14 cellular contexts compared by ENCODE assay signal in genomic region chr15:83435782-83436181, GRCh38. TPM values are rescaled to one million over a fixed set of nuclear protein-coding genes. Genes with fewer than 3 reads are reported as not detected.
DNase-seq lines count a peak whose midpoint lies in the region; ATAC-seq, FAIRE-seq and TF ChIP-seq lines count a peak whose summit lies in the region.
"Had no signal": no experiment of that assay in that cellular context is flagged by ENCODE, and none has a peak within 500 bp of the region (broad histone marks: within the 10 kb centered on the region; RNA-seq: fewer than 3 reads in every experiment).

No MANE protein-coding gene starts in this region.

- WGBS in HepG2 (ENCODE audit: low lambda C conversion rate), result 8% methylated on average over 6 of the region's 8 CpGs
- WGBS in right lobe of liver (ENCODE audit: insufficient coverage, low coverage, low lambda C conversion rate, missing lambda C conversion rate), result 29% methylated on average over 8 of the region's 8 CpGs

- H4K20me1 ChIP-seq in HepG2 (ENCODE audit: insufficient read depth, low read length) (no peaks in the 10 kb centered on the region), PC-3 (ENCODE audit: low read length) (no peaks in the 10 kb centered on the region)

- H3K4me3 ChIP-seq in HepG2 (replicated peaks in 1 of 3; ENCODE audit: insufficient read depth in 1 of 3, low read depth in 2 of 3, low read length in 3 of 3) (no peak overlapping the region), right lobe of liver (no peak overlapping the region), PC-3 (ENCODE audit: low read length) (no peak overlapping the region), left lung (no peak overlapping the region)
- H3K4me3 ChIP-seq: PC-9 had no signal

- no peak overlapping the region for H3K27ac ChIP-seq in HepG2 (ENCODE audit: extremely low read length, insufficient read depth, low read length)
- no peak overlapping the region for H3K27ac ChIP-seq in right lobe of liver
- peak overlapping the region; percentile 13; the same call in 1 of the 2 replicates for H3K27ac ChIP-seq in PC-3 (ENCODE audit: low read length)
- no peak overlapping the region for H3K27ac ChIP-seq in left lung
- H3K27ac ChIP-seq: PC-9, RWPE1 had no signal

- no peak for ATAC-seq in HepG2
- ATAC-seq in right lobe of liver, result no peak
- no peak for ATAC-seq in PC-3
- no peak for ATAC-seq in left lung
- no peak for ATAC-seq in HG02623 (IDR thresholded peaks at IDR 0.05; ENCODE audit: unreplicated experiment)
- ATAC-seq: CD8-positive, alpha-beta T cell had no signal

- H3K27me3 ChIP-seq in HepG2 (ENCODE audit: control insufficient read depth in 1 of 2, insufficient read depth in 2 of 2, low read length in 2 of 2) (peaks cover 1 to 12% of the 10 kb centered on the region in 2 experiments; a peak in 1 of 5 replicates), right lobe of liver (no peaks in the 10 kb centered on the region), PC-3 (ENCODE audit: low read length) (no peaks in the 10 kb centered on the region), left lung (peaks cover 0 to 28% of the 10 kb centered on the region in 2 donors)

- TF ChIP-seq CTCF in HepG2 (CRISPR knock-in tag; IDR thresholded peaks at IDR 0.05) (no peak), right lobe of liver (IDR thresholded peaks at IDR 0.05) (no peak), PC-3 (conservative IDR thresholded peaks at IDR 0.05; ENCODE audit: low read depth, low read length) (no peak), left lung (IDR thresholded peaks at IDR 0.05) (no peak)

- no peak for TF ChIP-seq RAD21 in HepG2 (CRISPR knock-in tag; IDR thresholded peaks at IDR 0.05)

- DNase-seq in HepG2 (ENCODE audit: low spot score) (no peak), right lobe of liver (no peak), PC-3 (peak; percentile 24), glomerular visceral epithelial cell (ENCODE audit: extremely low spot score) (peak; percentile 24), left lung (no peak), NOMO-1 treated with dmso at 0.1 percent for 144 hours (lab: John Stamatoyannopoulos, UW; ENCODE audit: unreplicated experiment) (no peak)
- DNase-seq: CD8-positive, alpha-beta T cell; KG1; PC-9; SIG-M5 had no signal

- H3K4me2 ChIP-seq in HepG2 (ENCODE audit: low read depth, low read length) (no peak overlapping the region), PC-3 (ENCODE audit: low read length) (no peak overlapping the region)
- H3K4me2 ChIP-seq: PC-9 had no signal

- H3K9ac ChIP-seq in HepG2 (ENCODE audit: insufficient read depth, low read depth, low read length) (no peak overlapping the region), PC-3 (ENCODE audit: low read length) (no peak overlapping the region)

- TF ChIP-seq EP300 in HepG2 (IDR thresholded peaks at IDR 0.05; ENCODE audit: low read depth in 2 of 2, low read length in 2 of 2) (no peak), HepG2 (CRISPR knock-in tag; IDR thresholded peaks at IDR 0.05; ENCODE audit: borderline replicate concordance) (no peak)

- POLR2A ChIA-PET in HepG2 (lab: Yijun Ruan, JAX), result no interaction called here
- POLR2A ChIA-PET in PC-3 (lab: Charles Lee; ENCODE audit: unreplicated experiment), result interaction anchor here (0.6 kb wide), 1 partner anchor 177 kb away, joined by 16 read pairs; no protein-coding TSS in a partner anchor

- CTCF ChIA-PET in HepG2 (lab: Yijun Ruan, JAX; ENCODE audit: low intra/inter-chr PET ratio, low total read pairs), result interaction anchor here (1.2 kb wide), 1 partner anchor 187 kb away, joined by 4 read pairs; no protein-coding TSS in a partner anchor
- CTCF ChIA-PET in PC-3 (lab: Charles Lee), result interaction anchor here (0.6 to 2.6 kb wide), 8 partner anchors 11 to 583 kb away, joined by 3 to 20 read pairs (median 6); partner anchors contain the start of genes BTBD1 and SH3GL3

- no peaks in the 10 kb centered on the region for H3K79me2 ChIP-seq in HepG2 (ENCODE audit: insufficient read depth, low read length)
- no peaks in the 10 kb centered on the region for H3K79me2 ChIP-seq in PC-3 (ENCODE audit: low read length)

- intact Hi-C loops in HepG2 (cut with micrococcal nuclease; ENCODE audit: unreplicated experiment) (loop anchor here (5.0 kb wide), 1 partner anchor 188 kb away; no protein-coding TSS in a partner anchor), right lobe of liver (cut with DNase I) (loop anchor here in 1 of 2 donors (10.0 kb wide), 1 partner anchor 119 kb away; no protein-coding TSS in a partner anchor), PC-3 (cut with micrococcal nuclease) (loop anchor here (1.0 to 5.0 kb wide), 2 partner anchors 53 to 187 kb away; no protein-coding TSS in a partner anchor), left lung (cut with DNase I) (loop anchor here in 1 of 2 donors (5.0 kb wide), 1 partner anchor 122 kb away; no protein-coding TSS in a partner anchor)

- FAIRE-seq in HepG2 (lab: Jason Lieb, UNC), result no peak

- H3K9me2 ChIP-seq in PC-3 (replicated peaks; ENCODE audit: low read length), result no peaks in the 10 kb centered on the region

- H3F3A ChIP-seq in PC-3 (ENCODE audit: low read length, unreplicated experiment), result no peaks in the 10 kb centered on the region

- H2AFZ ChIP-seq in HepG2 (ENCODE audit: low read length) (no peak overlapping the region), PC-3 (ENCODE audit: low read length) (no peak overlapping the region)
- H2AFZ ChIP-seq: PC-9 had no signal

- BruUV-seq in HepG2 (replicated peaks; lab: Mats Ljungman, UMichigan) (no TSS peak), PC-3 (replicated peaks; lab: Mats Ljungman, UMichigan) (no TSS peak)

- no peaks in the 10 kb centered on the region for H3K9me3 ChIP-seq in HepG2 (ENCODE audit: low read length)
- H3K9me3 ChIP-seq in right lobe of liver, result no peaks in the 10 kb centered on the region
- no peaks in the 10 kb centered on the region for H3K9me3 ChIP-seq in PC-3 (ENCODE audit: low read length)
- H3K9me3 ChIP-seq in left lung, result no peaks in the 10 kb centered on the region

- in situ Hi-C loops in HepG2 (cut with HindIII; ENCODE audit: extremely low pct_ligation_motif_present, low pct_unique_long_range_greater_than_20kb), result loop anchor here (5.0 kb wide), 1 partner anchor 122 kb away; no protein-coding TSS in a partner anchor

- H3K36me3 ChIP-seq in HepG2 (replicated peaks in 1 of 2; ENCODE audit: control insufficient read depth in 1 of 2, insufficient read depth in 2 of 2, low read length in 2 of 2), result no peaks in the 10 kb centered on the region
- no peaks in the 10 kb centered on the region for H3K36me3 ChIP-seq in right lobe of liver
- H3K36me3 ChIP-seq in PC-3 (ENCODE audit: low read depth, low read length), result no peaks in the 10 kb centered on the region
- no peaks in the 10 kb centered on the region for H3K36me3 ChIP-seq in left lung

- no peaks in the 10 kb centered on the region for H3K4me1 ChIP-seq in HepG2 (ENCODE audit: insufficient read depth, low read length)
- H3K4me1 ChIP-seq in right lobe of liver, result no peaks in the 10 kb centered on the region
- peaks cover 23% of the 10 kb centered on the region for H3K4me1 ChIP-seq in PC-3 (ENCODE audit: insufficient read depth, low read length)
- H3K4me1 ChIP-seq in left lung, result no peaks in the 10 kb centered on the region

- TF ChIP-seq POLR2A in HepG2 (IDR thresholded peaks at IDR 0.05; ENCODE audit: insufficient read depth in 1 of 2, low read depth in 2 of 2, low read length in 2 of 2) (no peak), right lobe of liver (IDR thresholded peaks at IDR 0.05) (no peak)

TF ChIP-seq in HepG2, 621 proteins besides CTCF, POLR2A, EP300 and RAD21:
- TF ChIP-seq CEBPG (CRISPR knock-in tag; IDR thresholded peaks at IDR 0.05) (peak; percentile 48; the same call in 1 of the 2 replicates), CEBPB (IDR thresholded peaks at IDR 0.05; ENCODE audit: borderline replicate concordance, low read depth, low read length) (peak; percentile 81)
- TF ChIP-seq, protein P1, sequence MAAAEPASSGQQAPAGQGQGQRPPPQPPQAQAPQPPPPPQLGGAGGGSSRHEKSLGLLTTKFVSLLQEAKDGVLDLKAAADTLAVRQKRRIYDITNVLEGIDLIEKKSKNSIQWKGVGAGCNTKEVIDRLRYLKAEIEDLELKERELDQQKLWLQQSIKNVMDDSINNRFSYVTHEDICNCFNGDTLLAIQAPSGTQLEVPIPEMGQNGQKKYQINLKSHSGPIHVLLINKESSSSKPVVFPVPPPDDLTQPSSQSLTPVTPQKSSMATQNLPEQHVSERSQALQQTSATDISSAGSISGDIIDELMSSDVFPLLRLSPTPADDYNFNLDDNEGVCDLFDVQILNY (CRISPR knock-in tag; conservative IDR thresholded peaks at IDR 0.05), result no peak

RNA-seq across cellular contexts. Expression of gene SH3GL3, which starts 11.4 kb away (rescaled TPM):
- total RNA-seq in HepG2 (2016; rRNA removed; fragmentation: Illumina TruSeq; extraction: Trizol), result not detected in 2 replicates
- total RNA-seq in HepG2 (2016; cell fraction: cytosol; rRNA removed; fragmentation: Illumina TruSeq; extraction: Trizol; ENCODE audit: low read depth), result not detected in 2 replicates
- not detected in 2 replicates for total RNA-seq in HepG2 (2016; cell fraction: insoluble cytoplasmic fraction; rRNA removed; fragmentation: Illumina TruSeq; extraction: Trizol)
- not detected in 2 replicates for total RNA-seq in HepG2 (2016; cell fraction: membrane; rRNA removed; fragmentation: Illumina TruSeq; extraction: Trizol)
- not detected in 2 replicates for total RNA-seq in HepG2 (2016; cell fraction: nucleus; rRNA removed; fragmentation: Illumina TruSeq; extraction: Trizol)
- polyA plus RNA-seq in HepG2 (2011; rRNA removed), result not detected in 2 replicates
- not detected in 2 replicates for polyA plus RNA-seq in HepG2 (2011; cell fraction: cytosol; rRNA removed)
- polyA plus RNA-seq in HepG2 (2011; cell fraction: nucleus; rRNA removed), result not detected in 2 replicates
- not detected in 2 replicates for polyA plus RNA-seq in HepG2 (2012)
- not detected in 2 replicates for polyA plus RNA-seq in HepG2 (2016; cell fraction: cytosol; fragmentation: Illumina TruSeq; extraction: Trizol; ENCODE audit: low read depth)
- polyA plus RNA-seq in HepG2 (2016; cell fraction: insoluble cytoplasmic fraction; fragmentation: Illumina TruSeq; extraction: Trizol; ENCODE audit: low read depth), result not detected in 2 replicates
- polyA plus RNA-seq in HepG2 (2016; cell fraction: membrane; fragmentation: Illumina TruSeq; extraction: Trizol; ENCODE audit: low read depth), result not detected in 2 replicates
- polyA plus RNA-seq in HepG2 (2016; cell fraction: nucleus; fragmentation: Illumina TruSeq; extraction: Trizol; ENCODE audit: insufficient read depth, low read depth), result not detected in 2 replicates
- polyA minus RNA-seq in HepG2 (2011; rRNA and poly(A)+ RNA removed; ENCODE audit: low replicate concordance), result not detected in 2 replicates
- not detected in 2 replicates for polyA minus RNA-seq in HepG2 (2011; cell fraction: cytosol; rRNA and poly(A)+ RNA removed)
- not detected in 2 replicates for polyA minus RNA-seq in HepG2 (2011; cell fraction: nucleus; rRNA and poly(A)+ RNA removed)
- not detected for total RNA-seq in right lobe of liver
- 1.7 and 3.6 TPM in 2 replicates for total RNA-seq in PC-3 (2014; rRNA removed)
- total RNA-seq in left lung, result under 1 TPM; 0.82 to 0.86 TPM
- total RNA-seq: A172; CD8-positive, alpha-beta T cell had no signal
- polyA plus RNA-seq: BJ had no signal

Comparison
In these comparisons a context has a peak if more than half of its experiments do, and no peak if none do; other contexts are left out.
1. DNase-seq: peak in PC-3 (single experiment) and glomerular visceral epithelial cell (single experiment); none in HepG2 (single experiment), right lobe of liver (0 of 3), left lung (0 of 2) and NOMO-1 treated with dmso at 0.1 percent for 144 hours (single experiment).